In the genomic region with DNA sequence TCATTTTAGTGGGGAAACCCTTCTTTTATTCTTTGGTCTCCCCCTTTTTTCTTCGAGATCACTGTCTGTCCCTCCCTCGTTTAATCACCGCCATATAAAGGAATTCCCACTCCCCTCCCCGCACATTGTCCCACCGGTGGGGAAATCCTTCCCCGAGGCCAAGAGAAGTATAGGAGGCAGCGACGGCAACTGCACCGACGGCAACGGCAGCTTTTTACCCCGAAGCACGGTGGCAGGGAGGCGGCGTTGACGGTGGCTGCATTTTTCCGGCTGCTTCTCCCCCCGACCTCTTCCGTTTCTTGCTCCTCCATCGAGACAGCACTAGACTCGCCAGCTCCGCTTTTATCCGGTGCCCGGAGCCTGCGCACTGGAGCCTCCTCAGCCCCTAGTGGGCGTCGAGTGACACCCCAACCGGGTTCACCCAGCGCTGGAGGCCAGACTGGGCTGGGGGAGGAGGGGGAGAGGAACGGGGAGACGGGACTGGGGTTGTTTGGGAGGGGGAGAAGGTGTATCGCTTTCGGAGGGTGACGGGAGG, we compare ENCODE assay signal across 7 cellular contexts. TPM values are rescaled to one million over a fixed set of nuclear protein-coding genes. Genes with fewer than 3 reads are reported as not detected.
A peak's percentile ranks its signal among the peaks of the same experiment; 100 is the strongest.
DNase-seq lines count a peak whose midpoint lies in the region; ATAC-seq, FAIRE-seq and TF ChIP-seq lines count a peak whose summit lies in the region.

No MANE protein-coding gene starts in this region.

- H3K36me3 ChIP-seq in GM12878 (ENCODE audit: control insufficient read depth in 2 of 2, insufficient read depth in 2 of 2, low read length in 1 of 2): peaks cover 0 to 6% of the 10 kb centered on the region in 2 experiments; a peak in 2 of 4 replicates

- intact Hi-C loops in GM12878 (cut with micrococcal nuclease; ENCODE audit: unreplicated experiment): loop anchor here (2.0 to 10.0 kb wide), 2 partner anchors 117 to 1271 kb away; a partner anchor contains a TSS
- intact Hi-C loops in sciatic nerve (cut with DNase I): no loop called here

- BruUV-seq in GM12878 (replicated peaks; lab: Mats Ljungman, UMichigan): no TSS peak

- peaks cover 3% of the 10 kb centered on the region for H3K4me1 ChIP-seq in GM12878 (ENCODE audit: control insufficient read depth, insufficient read depth, low read length)

- H2AFZ ChIP-seq in GM12878 (ENCODE audit: control insufficient read depth, low read depth, low read length): peak overlapping the region; percentile 60; the same call in 1 of the 2 replicates

- TF ChIP-seq POLR2A in GM12878 (IDR thresholded peaks at IDR 0.05; ENCODE audit: low read depth, low read length): peak; percentile 85

- RAD21 ChIA-PET in GM12878 (lab: Charles Lee; ENCODE audit: unreplicated experiment): interaction anchor here (1.1 to 1.3 kb wide), 4 partner anchors 12 to 32 kb away, joined by 3 to 6 read pairs (median 4); no protein-coding TSS in a partner anchor

- DNase-seq in NCI-H187 (lab: John Stamatoyannopoulos, UW): peak; percentile 88 to 92
- DNase-seq in T-helper 9 cell: peak; percentile 87
- peak; percentile 66 for DNase-seq in GM12878 (ENCODE audit: low read depth, low spot score)
- DNase-seq in iPS DF 19.7 (ENCODE audit: low read depth, low spot score): peak; percentile 69
- DNase-seq in sciatic nerve (ENCODE audit: low spot score): peak; percentile 97

- SMC1A ChIA-PET in GM12878 (lab: Charles Lee; ENCODE audit: uncharacterized antibody, unreplicated experiment): interaction anchor here (5.7 to 13.2 kb wide), 2 partner anchors 14 to 27 kb away, joined by 87 to 270 read pairs; no protein-coding TSS in a partner anchor

- CTCF ChIA-PET in GM12878 (lab: Yijun Ruan, JAX): interaction anchor here (0.6 to 5.8 kb wide), 2 partner anchors 23 to 31 kb away, joined by 3 to 66 read pairs; no protein-coding TSS in a partner anchor

- peaks cover 97% of the 10 kb centered on the region for H3K79me2 ChIP-seq in GM12878 (ENCODE audit: control insufficient read depth, insufficient read depth, low read length)

- under 1% methylated on average over 34 of the region's 34 CpGs for WGBS in GM12878 (ENCODE audit: insufficient coverage, insufficient replicate concordance, low lambda C conversion rate, missing lambda C conversion rate)

- ATAC-seq in GM18502 (IDR thresholded peaks at IDR 0.05; ENCODE audit: poor library complexity, unreplicated experiment) (peak; percentile 41), HG02885 (IDR thresholded peaks at IDR 0.05; ENCODE audit: poor library complexity, unreplicated experiment) (peak; percentile 40), GM12878 (peak; percentile 62), sciatic nerve (peak; percentile 91)

- POLR2A ChIA-PET in GM12878 (lab: Charles Lee): interaction anchor here (0.6 to 6.0 kb wide), 9 partner anchors 13 to 116 kb away, joined by 3 to 78 read pairs (median 4); no protein-coding TSS in a partner anchor

- H3K4me3 ChIP-seq in GM12878: peak overlapping the region; percentile 100

- H3K4me2 ChIP-seq in GM12878 (ENCODE audit: control insufficient read depth, insufficient read depth): peak overlapping the region; percentile 60

- FAIRE-seq in GM12878 (lab: Jason Lieb, UNC): no peak

- peak; percentile 45 to 69 (median 67) for TF ChIP-seq CTCF in GM12878 (IDR thresholded peaks at IDR 0.05 in 2 of 3, conservative IDR thresholded peaks at IDR 0.05 in 1 of 3; ENCODE audit: control insufficient read depth in 2 of 3, extremely low read depth in 1 of 3, insufficient read depth in 1 of 3, low read depth in 3 of 3, low read length in 3 of 3)

- no peaks in the 10 kb centered on the region for H3K27me3 ChIP-seq in GM12878 (replicated peaks in 1 of 2; ENCODE audit: control insufficient read depth in 2 of 2, insufficient read depth in 2 of 2, low read length in 1 of 2)

- TF ChIP-seq EP300 in GM12878 (IDR thresholded peaks at IDR 0.05; ENCODE audit: borderline replicate concordance in 1 of 2, control insufficient read depth in 1 of 2, low read depth in 2 of 2, low read length in 2 of 2): no peak; a peak in 1 of 4 replicates

- H3K27ac ChIP-seq in GM12878 (ENCODE audit: control insufficient read depth, insufficient read depth): peak overlapping the region; percentile 100

- peak overlapping the region; percentile 100 for H3K9ac ChIP-seq in GM12878 (ENCODE audit: control insufficient read depth, insufficient read depth, low read length)

- H3K9me3 ChIP-seq in GM12878 (replicated peaks; ENCODE audit: control insufficient read depth, insufficient read depth, low read length): no peaks in the 10 kb centered on the region

- H4K20me1 ChIP-seq in GM12878 (ENCODE audit: control insufficient read depth, insufficient read depth): peaks cover 3% of the 10 kb centered on the region

- in situ Hi-C loops in GM12878 (cut with MboI): loop anchor here (5.0 to 25.0 kb wide), 2 partner anchors 66 to 1274 kb away; a partner anchor contains a TSS

- TF ChIP-seq RAD21 in GM12878 (IDR thresholded peaks at IDR 0.05; ENCODE audit: insufficient read depth, low read depth, low read length): peak; percentile 8; the same call in 1 of the 2 replicates

TF ChIP-seq in GM12878, 131 proteins besides CTCF, POLR2A, EP300 and RAD21 (continues in another document):
- no peak for TF ChIP-seq CHD4 (IDR thresholded peaks at IDR 0.05)
- 0 out of 4 replicates have a peak, but pooled peaks of 1 of the 2 experiments have one; percentile 34 for TF ChIP-seq ETV6 (conservative IDR thresholded peaks at IDR 0.05 in 1 of 2, IDR thresholded peaks at IDR 0.05 in 1 of 2; ENCODE audit: borderline replicate concordance in 1 of 2, low read depth in 1 of 2)
- no peak for TF ChIP-seq CHD1 (IDR thresholded peaks at IDR 0.05; ENCODE audit: low read depth, low read length)
- TF ChIP-seq CREM (IDR thresholded peaks at IDR 0.05; ENCODE audit: low read depth): 0 out of 2 replicates have a peak, but pooled peaks have one; percentile 3
- TF ChIP-seq HDAC6 (IDR thresholded peaks at IDR 0.05; ENCODE audit: unreplicated experiment): peak; percentile 67
- TF ChIP-seq GABPA (IDR thresholded peaks at IDR 0.05; ENCODE audit: low read depth): no peak
- no peak for TF ChIP-seq IRF4 (IDR thresholded peaks at IDR 0.05; ENCODE audit: low read depth, low read length)
- TF ChIP-seq HDAC2 (IDR thresholded peaks at IDR 0.05): no peak
- no peak for TF ChIP-seq RUNX3 (IDR thresholded peaks at IDR 0.05; ENCODE audit: low read length)
- TF ChIP-seq KLF5 (IDR thresholded peaks at IDR 0.05; ENCODE audit: partially characterized antibody): peak; percentile 70
- TF ChIP-seq, protein P1, sequence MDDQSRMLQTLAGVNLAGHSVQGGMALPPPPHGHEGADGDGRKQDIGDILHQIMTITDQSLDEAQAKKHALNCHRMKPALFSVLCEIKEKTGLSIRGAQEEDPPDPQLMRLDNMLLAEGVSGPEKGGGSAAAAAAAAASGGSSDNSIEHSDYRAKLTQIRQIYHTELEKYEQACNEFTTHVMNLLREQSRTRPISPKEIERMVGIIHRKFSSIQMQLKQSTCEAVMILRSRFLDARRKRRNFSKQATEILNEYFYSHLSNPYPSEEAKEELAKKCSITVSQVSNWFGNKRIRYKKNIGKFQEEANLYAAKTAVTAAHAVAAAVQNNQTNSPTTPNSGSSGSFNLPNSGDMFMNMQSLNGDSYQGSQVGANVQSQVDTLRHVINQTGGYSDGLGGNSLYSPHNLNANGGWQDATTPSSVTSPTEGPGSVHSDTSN (IDR thresholded peaks at IDR 0.05; ENCODE audit: insufficient replicate concordance, low read depth, low read length): peak; percentile 70
- TF ChIP-seq SREBF2 (IDR thresholded peaks at IDR 0.05; ENCODE audit: low read length): no peak
- TF ChIP-seq YY1 (IDR thresholded peaks at IDR 0.05; ENCODE audit: low read depth, low read length): peak; percentile 88
- TF ChIP-seq, protein P2, sequence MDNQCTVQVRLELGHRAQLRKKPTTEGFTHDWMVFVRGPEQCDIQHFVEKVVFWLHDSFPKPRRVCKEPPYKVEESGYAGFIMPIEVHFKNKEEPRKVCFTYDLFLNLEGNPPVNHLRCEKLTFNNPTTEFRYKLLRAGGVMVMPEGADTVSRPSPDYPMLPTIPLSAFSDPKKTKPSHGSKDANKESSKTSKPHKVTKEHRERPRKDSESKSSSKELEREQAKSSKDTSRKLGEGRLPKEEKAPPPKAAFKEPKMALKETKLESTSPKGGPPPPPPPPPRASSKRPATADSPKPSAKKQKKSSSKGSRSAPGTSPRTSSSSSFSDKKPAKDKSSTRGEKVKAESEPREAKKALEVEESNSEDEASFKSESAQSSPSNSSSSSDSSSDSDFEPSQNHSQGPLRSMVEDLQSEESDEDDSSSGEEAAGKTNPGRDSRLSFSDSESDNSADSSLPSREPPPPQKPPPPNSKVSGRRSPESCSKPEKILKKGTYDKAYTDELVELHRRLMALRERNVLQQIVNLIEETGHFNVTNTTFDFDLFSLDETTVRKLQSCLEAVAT (IDR thresholded peaks at IDR 0.05): peak; percentile 92; the same call in 1 of the 2 replicates
- TF ChIP-seq POU2F2 (IDR thresholded peaks at IDR 0.05; ENCODE audit: borderline replicate concordance, low read depth, low read length): peak; percentile 94

RNA-seq across cellular contexts. Expression of a gene that starts 0.7 kb away (rescaled TPM):
- total RNA-seq in GM12878 (2013; cell fraction: nucleolus; rRNA removed): 543 and 556 TPM in 2 replicates
- 34.1 and 39.9 TPM in 2 replicates for total RNA-seq in GM12878 (2014; rRNA removed)
- 34.4 and 36.9 TPM in 2 replicates for total RNA-seq in GM12878 (2014; rRNA removed; fragmentation: Illumina TruSeq; extraction: Trizol)
- total RNA-seq in GM12878 (2021): 48.1 and 52.7 TPM in 2 replicates
- polyA plus RNA-seq in GM12878 (2011; ENCODE audit: low read depth): 31.8 TPM
- polyA plus RNA-seq in GM12878 (2011; rRNA removed): 15.1 and 15.6 TPM in 2 replicates
- polyA plus RNA-seq in GM12878 (2011; cell fraction: cytosol; rRNA removed): 12.7 and 30.2 TPM in 2 replicates
- 59.7 and 78.0 TPM in 2 replicates for polyA plus RNA-seq in GM12878 (2011; cell fraction: nucleus; rRNA removed)
- 37.8 and 37.9 TPM in 2 replicates for polyA plus RNA-seq in GM12878 (2012)
- polyA plus RNA-seq in GM12878 (2014; fragmentation: Illumina TruSeq; extraction: Trizol): 34.1 and 48.6 TPM in 2 replicates
- polyA plus RNA-seq in GM12878 (2014; fragmentation: Nextera tagmentation; extraction: Ambion mirVana): 10 to 100 TPM; 13.2 to 16.0 TPM
- polyA plus RNA-seq in GM12878 (2014; rRNA removed): 15.5 and 18.7 TPM in 2 replicates
- 10 to 100 TPM; 66.2 to 68.1 TPM for polyA plus RNA-seq in GM12878 (2016; fragmentation: Nextera tagmentation; extraction: Ambion mirVana)
- 97.8 and 117 TPM in 2 replicates for polyA minus RNA-seq in GM12878 (2011; rRNA and poly(A)+ RNA removed)
- 26.5 and 28.8 TPM in 2 replicates for polyA minus RNA-seq in GM12878 (2011; cell fraction: cytosol; rRNA and poly(A)+ RNA removed)
- polyA minus RNA-seq in GM12878 (2011; cell fraction: nucleus; rRNA and poly(A)+ RNA removed): 140 and 180 TPM in 2 replicates
- total RNA-seq in sciatic nerve: 161 TPM

Comparison
In these comparisons a context has a peak if more than half of its experiments do, and no peak if none do; other contexts are left out.
1. Peak in every context shown above with its lines: DNase-seq, ATAC-seq, H3K4me3 ChIP-seq and H3K27ac ChIP-seq.
2. ATAC-seq: peak in every context shown above with its lines; median percentile 91 in sciatic nerve; 62 in GM12878; 41 in GM18502; 40 in HG02885.